25 cellular contexts compared by ENCODE assay signal in the genomic region with DNA sequence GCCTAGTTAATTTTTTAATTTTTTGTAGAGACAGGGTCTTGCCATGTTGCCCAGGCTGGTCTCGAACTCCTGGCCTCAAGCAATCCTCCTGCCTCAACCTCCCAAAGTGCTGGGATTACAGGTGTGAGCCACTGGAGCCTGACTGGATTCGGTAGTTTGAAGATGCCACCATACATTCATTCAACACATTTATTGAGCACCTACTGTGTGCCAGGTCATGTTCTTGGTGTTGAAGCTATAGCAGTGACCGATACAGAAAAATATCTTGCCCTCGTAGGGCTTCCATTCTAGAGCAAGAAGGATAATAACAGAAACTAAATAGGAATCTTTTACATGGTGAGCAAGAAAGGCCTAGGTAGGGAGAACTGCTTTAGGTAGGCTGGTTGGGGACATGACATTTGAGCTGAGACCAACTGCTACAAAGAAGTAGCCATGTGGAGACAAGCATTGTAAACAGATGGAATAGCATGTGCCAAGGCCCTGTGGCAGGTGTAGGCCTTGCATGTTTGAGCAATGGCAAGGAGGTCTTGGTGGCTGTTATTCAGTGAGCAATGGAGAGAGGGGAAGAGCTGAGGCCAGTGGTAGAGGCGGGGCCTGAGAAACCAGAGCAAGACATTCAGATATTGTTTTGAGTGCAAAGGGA. TPM values are rescaled to one million over a fixed set of nuclear protein-coding genes. Genes with fewer than 3 reads are reported as not detected.
DNase-seq lines count a peak whose midpoint lies in the region; ATAC-seq and TF ChIP-seq lines count a peak whose summit lies in the region.
"Had no signal": no experiment of that assay in that cellular context is flagged by ENCODE, and none has a peak within 500 bp of the region (broad histone marks: within the 10 kb centered on the region; RNA-seq: fewer than 3 reads in every experiment).

No MANE protein-coding gene starts in this region.

- no peaks in the 10 kb centered on the region; the same call in 1 of the 2 replicates for H3F3A ChIP-seq in PC-9 (ENCODE audit: insufficient read depth, low read depth)

- CTCF ChIA-PET in PC-9 (lab: Charles Lee): interaction anchor here (1.2 kb wide), 1 partner anchor 28 kb away, joined by 3 read pairs; no protein-coding TSS in a partner anchor

- H3K79me2 ChIP-seq in PC-9 (ENCODE audit: low read depth): no peaks in the 10 kb centered on the region

- no peaks in the 10 kb centered on the region for H4K20me1 ChIP-seq in PC-9 (ENCODE audit: insufficient read depth)
- H4K20me1 ChIP-seq: BLaER1 had no signal

- WGBS in aorta, 2 donors: 97% methylated on average over 5 of the region's 5 CpGs

- H3K27me3 ChIP-seq in layer of hippocampus (ENCODE audit: control insufficient read depth, insufficient read depth, low read length) (no peaks in the 10 kb centered on the region), PC-9 (ENCODE audit: insufficient read depth, low read depth) (no peaks in the 10 kb centered on the region), aorta (ENCODE audit: control insufficient read depth in 1 of 2, insufficient read depth in 2 of 2, low read length in 1 of 2) (no peaks in the 10 kb centered on the region)
- H3K27me3 ChIP-seq: adrenal gland, uterus had no signal

- H3K27ac ChIP-seq in layer of hippocampus (ENCODE audit: low read depth, low read length) (peak overlapping the region; percentile 94), temporal lobe (ENCODE audit: low read depth, low read length) (peak overlapping the region; percentile 89), PC-9 (no peak overlapping the region), aorta (ENCODE audit: low read depth in 1 of 2, low read length in 2 of 2) (no peak overlapping the region)
- H3K27ac ChIP-seq: adrenal gland, BLaER1, epithelial cell of prostate, heart left ventricle, prostate gland, uterus had no signal

- H3K4me2 ChIP-seq in PC-9: no peak overlapping the region
- H3K4me2 ChIP-seq: BLaER1 had no signal

- H3K9me3 ChIP-seq in PC-9 (ENCODE audit: insufficient read depth, low read depth) (no peaks in the 10 kb centered on the region), aorta (ENCODE audit: control insufficient read depth, low read length) (no peaks in the 10 kb centered on the region)
- H3K9me3 ChIP-seq: adrenal gland, BLaER1, heart left ventricle, prostate gland, uterus had no signal

- peak overlapping the region; percentile 73 for H3K4me3 Mint-ChIP-seq in activated naive CD8-positive, alpha-beta T cell
- no peak overlapping the region for H3K4me3 Mint-ChIP-seq in activated naive CD8-positive, alpha-beta T cell treated with anti-CD3 and anti-CD28 coated beads for 36 hours
- H3K4me3 Mint-ChIP-seq in activated T-helper 17 cell treated with anti-CD3 and anti-CD28 coated beads, Interleukin-2, amount 50 U/mL, for 72 hours: peak overlapping the region; percentile 61
- H3K4me3 Mint-ChIP-seq: neural crest cell had no signal

- POLR2A ChIA-PET in PC-9 (lab: Charles Lee; ENCODE audit: unreplicated experiment): no interaction called here

- peaks cover 18% of the 10 kb centered on the region for H3K4me1 ChIP-seq in PC-9 (replicated peaks; ENCODE audit: insufficient read depth)
- H3K4me1 ChIP-seq in aorta (ENCODE audit: control insufficient read depth in 1 of 2, insufficient read depth in 2 of 2, low read length in 2 of 2): no peaks in the 10 kb centered on the region
- H3K4me1 ChIP-seq: prostate gland had no signal

- no peaks in the 10 kb centered on the region for H3K36me3 Mint-ChIP-seq in activated naive CD8-positive, alpha-beta T cell
- H3K36me3 Mint-ChIP-seq in activated naive CD8-positive, alpha-beta T cell treated with anti-CD3 and anti-CD28 coated beads for 36 hours: no peaks in the 10 kb centered on the region
- no peaks in the 10 kb centered on the region for H3K36me3 Mint-ChIP-seq in activated T-helper 17 cell treated with anti-CD3 and anti-CD28 coated beads, Interleukin-2, amount 50 U/mL, for 72 hours (ENCODE audit: low read depth)

- peaks cover 14% of the 10 kb centered on the region for H3K4me1 Mint-ChIP-seq in activated naive CD8-positive, alpha-beta T cell (ENCODE audit: low read depth)
- H3K4me1 Mint-ChIP-seq in activated naive CD8-positive, alpha-beta T cell treated with anti-CD3 and anti-CD28 coated beads for 36 hours: peaks cover 5% of the 10 kb centered on the region
- peaks cover 5% of the 10 kb centered on the region for H3K4me1 Mint-ChIP-seq in activated T-helper 17 cell treated with anti-CD3 and anti-CD28 coated beads, Interleukin-2, amount 50 U/mL, for 72 hours

- intact Hi-C loops in PC-9 (cut with micrococcal nuclease; ENCODE audit: unreplicated experiment) (no loop called here), aorta (cut with DNase I) (no loop called here)

- ATAC-seq in activated T-helper 17 cell treated with anti-CD3 and anti-CD28 coated beads, Interleukin-2, amount 50 U/mL, for 72 hours (replicated peaks): no peak
- no peak for ATAC-seq in aorta (ENCODE audit: low FRiP score)
- ATAC-seq in GM19463 (IDR thresholded peaks at IDR 0.05; ENCODE audit: unreplicated experiment): no peak
- ATAC-seq: heart left ventricle had no signal

- no peaks in the 10 kb centered on the region for H3K9me3 Mint-ChIP-seq in activated naive CD8-positive, alpha-beta T cell (ENCODE audit: low read depth)
- H3K9me3 Mint-ChIP-seq in activated naive CD8-positive, alpha-beta T cell treated with anti-CD3 and anti-CD28 coated beads for 36 hours: no peaks in the 10 kb centered on the region
- H3K9me3 Mint-ChIP-seq in activated T-helper 17 cell treated with anti-CD3 and anti-CD28 coated beads, Interleukin-2, amount 50 U/mL, for 72 hours: no peaks in the 10 kb centered on the region
- H3K9me3 Mint-ChIP-seq: neural crest cell had no signal

- H3K27me3 Mint-ChIP-seq in activated naive CD8-positive, alpha-beta T cell: peaks cover 14% of the 10 kb centered on the region
- peaks cover 34% of the 10 kb centered on the region for H3K27me3 Mint-ChIP-seq in activated naive CD8-positive, alpha-beta T cell treated with anti-CD3 and anti-CD28 coated beads for 36 hours
- peaks cover 12% of the 10 kb centered on the region for H3K27me3 Mint-ChIP-seq in activated T-helper 17 cell treated with anti-CD3 and anti-CD28 coated beads, Interleukin-2, amount 50 U/mL, for 72 hours

- BruUV-seq in PC-9 (replicated peaks; lab: Mats Ljungman, UMichigan): no TSS peak

- no peak for DNase-seq in activated naive CD8-positive, alpha-beta T cell treated with anti-CD3 and anti-CD28 coated beads for 36 hours
- DNase-seq in PC-9 (no peak), aorta (no peak)
- DNase-seq: activated CD4-positive, alpha-beta T cell treated with anti-CD3 and anti-CD28 coated beads for 48 hours; activated effector memory CD4-positive, alpha-beta T cell treated with Interleukin-2 at 50 U/mL for 16 hours; EL; H9; heart left ventricle; Karpas-422; mesendoderm; NCI-H1105; NCI-H2081; NCI-H446 treated with DMSO at 0.1 percent for 48 hours; Right ventricle myocardium superior; uterus had no signal

- H3K36me3 ChIP-seq in PC-9 (ENCODE audit: low read depth) (no peaks in the 10 kb centered on the region), aorta (ENCODE audit: control insufficient read depth in 1 of 2, insufficient read depth in 2 of 2, low read length in 1 of 2) (no peaks in the 10 kb centered on the region)
- H3K36me3 ChIP-seq: adrenal gland, BLaER1, heart left ventricle, prostate gland, uterus had no signal

- TF ChIP-seq CTCF in PC-9 (conservative IDR thresholded peaks at IDR 0.05): no peak

- H3K27ac Mint-ChIP-seq in activated naive CD8-positive, alpha-beta T cell: no peak overlapping the region
- H3K27ac Mint-ChIP-seq in activated naive CD8-positive, alpha-beta T cell treated with anti-CD3 and anti-CD28 coated beads for 36 hours: no peak overlapping the region
- H3K27ac Mint-ChIP-seq in activated T-helper 17 cell treated with anti-CD3 and anti-CD28 coated beads, Interleukin-2, amount 50 U/mL, for 72 hours: no peak overlapping the region
- H3K27ac Mint-ChIP-seq: H9 had no signal

- H3K4me3 ChIP-seq in PC-9: no peak overlapping the region
- H3K4me3 ChIP-seq in aorta (ENCODE audit: low read length in 2 of 2): no peak overlapping the region
- H3K4me3 ChIP-seq: adrenal gland, BLaER1, heart left ventricle, prostate gland, uterus had no signal

- no peaks in the 10 kb centered on the region for H3K9me2 ChIP-seq in PC-9 (ENCODE audit: insufficient read depth)

- H2AFZ ChIP-seq in PC-9: no peak overlapping the region

RNA-seq across cellular contexts. Expression of gene MYRF, which starts 1.7 kb away (rescaled TPM):
- total RNA-seq in activated naive CD8-positive, alpha-beta T cell treated with anti-CD3 and anti-CD28 coated beads for 36 hours: under 1 TPM; 0.68 to 0.70 TPM
- 1 to 10 TPM; 1.2 to 5.9 TPM for total RNA-seq in activated T-helper 17 cell treated with anti-CD3 and anti-CD28 coated beads, Interleukin-2, amount 50 U/mL, for 72 hours
- 1.2 TPM for total RNA-seq in temporal lobe
- total RNA-seq in PC-9 (2021): 15.3 and 16.3 TPM in 2 replicates
- total RNA-seq in aorta: 1 to 10 TPM in 1 of 2 donors, under 1 TPM in 1; 0.23 to 1.1 TPM
- polyA plus RNA-seq in aorta: 1 to 10 TPM in 1 of 2 donors, under 1 TPM in 1; 0.92 to 2.3 TPM

RNA-seq across cellular contexts. Expression of gene TMEM258, which starts 41.6 kb away (rescaled TPM):
- total RNA-seq in activated naive CD8-positive, alpha-beta T cell treated with anti-CD3 and anti-CD28 coated beads for 36 hours: 100 to 1,000 TPM; 143 TPM
- total RNA-seq in activated T-helper 17 cell treated with anti-CD3 and anti-CD28 coated beads, Interleukin-2, amount 50 U/mL, for 72 hours: 100 to 1,000 TPM; 135 to 156 TPM
- 17.2 TPM for total RNA-seq in temporal lobe
- total RNA-seq in PC-9 (2021): 141 and 217 TPM in 2 replicates
- 10 to 100 TPM; 73.2 to 84.1 TPM for total RNA-seq in aorta
- polyA plus RNA-seq in aorta: 100 to 1,000 TPM; 189 to 213 TPM

RNA-seq across cellular contexts. Expression of gene FEN1, which starts 42.0 kb away (rescaled TPM):
- 100 to 1,000 TPM; 135 to 140 TPM for total RNA-seq in activated naive CD8-positive, alpha-beta T cell treated with anti-CD3 and anti-CD28 coated beads for 36 hours
- 100 to 1,000 TPM in 1 of 2 donors, 10 to 100 TPM in 1; 72.6 to 133 TPM for total RNA-seq in activated T-helper 17 cell treated with anti-CD3 and anti-CD28 coated beads, Interleukin-2, amount 50 U/mL, for 72 hours
- 10.6 TPM for total RNA-seq in temporal lobe
- 56.5 and 60.9 TPM in 2 replicates for total RNA-seq in PC-9 (2021)
- 1 to 10 TPM; 5.5 to 6.9 TPM for total RNA-seq in aorta
- 1 to 10 TPM; 3.5 to 4.9 TPM for polyA plus RNA-seq in aorta

Comparison
In these comparisons a context has a peak if more than half of its experiments do, and no peak if none do; other contexts are left out.
1. H3K27ac ChIP-seq: peak in layer of hippocampus (single experiment) and temporal lobe (single experiment); none in PC-9 (single experiment) and aorta (0 of 2).